Comparison of ENCODE assay signal across 1 cellular context in the genomic region with DNA sequence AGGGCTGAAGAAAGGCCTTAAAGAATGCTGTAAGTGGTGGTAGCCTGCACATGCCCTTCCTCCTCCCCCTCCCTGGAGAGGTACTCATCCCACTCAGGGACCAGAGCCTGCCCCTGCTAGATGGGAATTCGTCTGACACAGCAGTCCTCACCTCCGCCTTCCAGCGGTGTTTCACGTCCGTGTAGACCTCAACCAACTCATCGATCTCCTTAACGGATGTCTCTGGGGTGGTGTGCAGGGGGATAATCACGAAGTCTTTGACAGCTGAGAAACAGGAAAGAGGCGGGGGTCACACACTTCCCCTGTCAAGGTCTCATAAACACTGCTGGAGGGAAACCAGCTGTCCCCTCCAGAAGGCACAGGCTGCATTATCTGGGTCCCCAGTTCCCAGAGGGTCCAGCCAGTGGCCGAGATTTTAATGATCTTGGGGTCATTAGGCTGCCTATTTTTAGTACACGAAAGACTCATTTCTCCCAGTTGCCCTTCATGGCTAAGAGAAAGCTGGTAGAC.
TF ChIP-seq lines count a peak whose summit lies in the region.

No MANE protein-coding gene starts in this region.

TF ChIP-seq in IMR-90, 13 proteins besides CTCF, POLR2A, EP300 and RAD21 (continued from another document):
- TF ChIP-seq MAZ (IDR thresholded peaks at IDR 0.05; ENCODE audit: borderline replicate concordance, low read depth, low read length) = no peak
TF ChIP-seq in IMR-90: peak in this region for 0.
